In genomic region chr15:64379216-64379960, GRCh38 we compare ENCODE assay signal across 1 cellular context.
A peak's percentile ranks its signal among the peaks of the same experiment; 100 is the strongest.
TF ChIP-seq lines count a peak whose summit lies in the region.

No MANE protein-coding gene starts in this region.

TF ChIP-seq in GM12878, 131 proteins besides CTCF, POLR2A, EP300 and RAD21:
- TF ChIP-seq MLLT1 (IDR thresholded peaks at IDR 0.05): peak; percentile 59; the same call in 1 of the 2 replicates
- TF ChIP-seq SKIL (IDR thresholded peaks at IDR 0.05; ENCODE audit: low read depth, poor library complexity, severe bottlenecking): no peak
- TF ChIP-seq MTA2 (IDR thresholded peaks at IDR 0.05; ENCODE audit: low read depth): no peak
- no peak for TF ChIP-seq JUND (IDR thresholded peaks at IDR 0.05; ENCODE audit: low read depth, low read length)
- TF ChIP-seq EZH2 (IDR thresholded peaks at IDR 0.05; ENCODE audit: borderline replicate concordance, control insufficient read depth, low read depth, low read length): no peak
